Comparison of ENCODE assay signal across 11 cellular contexts in the genomic region with DNA sequence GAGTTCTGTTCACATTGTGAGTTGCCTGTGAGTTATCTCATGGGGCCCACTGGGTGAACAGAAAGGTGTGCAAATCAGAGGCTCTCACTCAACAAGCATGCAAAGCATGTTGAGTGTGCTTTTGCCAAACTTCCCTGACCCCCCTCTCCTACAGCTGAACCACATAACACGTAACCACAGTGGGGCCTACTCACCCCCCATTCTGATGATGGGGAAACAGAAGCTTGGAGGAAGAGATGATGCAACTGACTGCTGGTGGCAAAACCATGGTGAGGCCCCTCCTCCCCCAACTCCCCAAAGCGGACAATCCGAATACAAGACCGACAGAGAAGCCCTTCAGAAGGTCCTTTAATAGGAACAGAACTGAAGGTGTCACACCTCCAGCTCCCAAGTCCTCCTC. TPM values are rescaled to one million over a fixed set of nuclear protein-coding genes. Genes with fewer than 3 reads are reported as not detected.
DNase-seq lines count a peak whose midpoint lies in the region; ATAC-seq and TF ChIP-seq lines count a peak whose summit lies in the region.
"Had no signal": no experiment of that assay in that cellular context is flagged by ENCODE, and none has a peak within 500 bp of the region (broad histone marks: within the 10 kb centered on the region; RNA-seq: fewer than 3 reads in every experiment).

No MANE protein-coding gene starts in this region.

- TF ChIP-seq CTCF in choroid plexus epithelial cell (conservative IDR thresholded peaks at IDR 0.05; ENCODE audit: low read depth, low read length) (no peak), breast epithelium (IDR thresholded peaks at IDR 0.05) (no peak)

- H3K4me1 ChIP-seq in breast epithelium (no peaks in the 10 kb centered on the region), mesenchymal stem cell (ENCODE audit: control insufficient read depth, insufficient read depth, low read depth, low read length) (peaks cover 10% of the 10 kb centered on the region)

- no peak overlapping the region for H4K8ac ChIP-seq in mesenchymal stem cell (ENCODE audit: low read length)

- no peak overlapping the region for H3K4ac ChIP-seq in mesenchymal stem cell (ENCODE audit: low read depth in 1 of 2, low read length in 2 of 2)

- peak overlapping the region; percentile 64 for H3K27ac ChIP-seq in SK-N-MC
- H3K27ac ChIP-seq in breast epithelium, result no peak overlapping the region
- no peak overlapping the region for H3K27ac ChIP-seq in mesenchymal stem cell (ENCODE audit: low read length, poor library complexity, severe bottlenecking)

- H3K79me1 ChIP-seq in mesenchymal stem cell (replicated peaks; ENCODE audit: low read length, poor library complexity, severe bottlenecking), result peaks cover 36% of the 10 kb centered on the region

- no peak overlapping the region for H4K91ac ChIP-seq in mesenchymal stem cell (ENCODE audit: low read length)

- H3K9me3 ChIP-seq in SK-N-MC (ENCODE audit: low read depth, low read length), result no peaks in the 10 kb centered on the region
- no peaks in the 10 kb centered on the region for H3K9me3 ChIP-seq in breast epithelium
- H3K9me3 ChIP-seq in mesenchymal stem cell (ENCODE audit: control insufficient read depth, low read length), result no peaks in the 10 kb centered on the region

- H3K4me1 Mint-ChIP-seq in stimulated activated naive CD8-positive, alpha-beta T cell treated with anti-CD3 and anti-CD28 coated beads, Interleukin-15, amount 100 ng/mL, for 72 hours, result peaks cover 57% of the 10 kb centered on the region

- H3K14ac ChIP-seq in mesenchymal stem cell (ENCODE audit: low read length in 2 of 2), result no peak overlapping the region

- H3K27me3 Mint-ChIP-seq in stimulated activated naive CD8-positive, alpha-beta T cell treated with anti-CD3 and anti-CD28 coated beads, Interleukin-15, amount 100 ng/mL, for 72 hours, result no peaks in the 10 kb centered on the region

- peak overlapping the region; percentile 54 to 60 for H3K4me3 Mint-ChIP-seq in stimulated activated naive CD8-positive, alpha-beta T cell treated with anti-CD3 and anti-CD28 coated beads, Interleukin-15, amount 100 ng/mL, for 72 hours

- H3K23ac ChIP-seq in mesenchymal stem cell (ENCODE audit: low read length in 2 of 2), result no peak overlapping the region

- no peak overlapping the region for H2BK12ac ChIP-seq in mesenchymal stem cell (ENCODE audit: low read length in 2 of 2)

- peak overlapping the region; percentile 89 to 95 for H3K27ac Mint-ChIP-seq in stimulated activated naive CD8-positive, alpha-beta T cell treated with anti-CD3 and anti-CD28 coated beads, Interleukin-15, amount 100 ng/mL, for 72 hours

- no peak for ATAC-seq in left ventricle myocardium superior
- ATAC-seq in stimulated activated naive CD8-positive, alpha-beta T cell treated with anti-CD3 and anti-CD28 coated beads, Interleukin-15, amount 100 ng/mL, for 72 hours, result peak; percentile 63
- ATAC-seq: left cardiac atrium had no signal

- H2AFZ ChIP-seq in mesenchymal stem cell (ENCODE audit: low read depth, low read length), result no peak overlapping the region

- H3K36me3 ChIP-seq in SK-N-MC (ENCODE audit: insufficient read depth, low read length) (peaks cover 5% of the 10 kb centered on the region; the same call in 1 of the 2 replicates), breast epithelium (peaks cover 7% of the 10 kb centered on the region), mesenchymal stem cell (ENCODE audit: control insufficient read depth in 1 of 2, insufficient read depth in 2 of 2, low read depth in 1 of 2, low read length in 2 of 2) (peaks cover 28 to 52% of the 10 kb centered on the region in 2 experiments)

- no peaks in the 10 kb centered on the region for H3K27me3 ChIP-seq in breast epithelium
- no peaks in the 10 kb centered on the region for H3K27me3 ChIP-seq in mesenchymal stem cell (ENCODE audit: control insufficient read depth in 1 of 2, insufficient read depth in 1 of 2, low read length in 2 of 2)

- H2BK5ac ChIP-seq in mesenchymal stem cell (ENCODE audit: low read depth, low read length, poor library complexity, severe bottlenecking), result no peak overlapping the region

- H3K9ac ChIP-seq in SK-N-MC (ENCODE audit: insufficient read length) (no peak overlapping the region), mesenchymal stem cell (ENCODE audit: low read length) (no peak overlapping the region)

- peak; percentile 12 for DNase-seq in left ventricle myocardium superior
- DNase-seq in cardiac septum (ENCODE audit: low spot score), result no peak
- DNase-seq in SK-N-MC (ENCODE audit: low read depth, low spot score), result no peak
- DNase-seq in choroid plexus epithelial cell (ENCODE audit: low read depth), result peak; percentile 19
- peak; percentile 52 to 71 for DNase-seq in stimulated activated naive CD8-positive, alpha-beta T cell treated with anti-CD3 and anti-CD28 coated beads, Interleukin-15, amount 100 ng/mL, for 72 hours
- DNase-seq in pons (ENCODE audit: low spot score), result no peak
- no peak for DNase-seq in breast epithelium (ENCODE audit: low spot score in 2 of 2)
- DNase-seq in mesenchymal stem cell, result no peak
- DNase-seq: left cardiac atrium; occipital lobe; stimulated activated CD4-positive, alpha-beta T cell treated with anti-CD3 and anti-CD28 coated beads, Interleukin-15, amount 100 ng/mL, for 24 hours had no signal

- H3K4me3 ChIP-seq in SK-N-MC (no peak overlapping the region), choroid plexus epithelial cell (ENCODE audit: low read depth, low read length) (no peak overlapping the region), breast epithelium (no peak overlapping the region), mesenchymal stem cell (ENCODE audit: insufficient read depth in 1 of 2, low read depth in 1 of 2, low read length in 2 of 2) (no peak overlapping the region)

- no peak overlapping the region for H3K18ac ChIP-seq in mesenchymal stem cell (ENCODE audit: low read depth in 1 of 2, low read length in 2 of 2)

- no peak overlapping the region for H3K4me2 ChIP-seq in mesenchymal stem cell (ENCODE audit: low read length, poor library complexity, severe bottlenecking)

- 94% methylated on average over 4 of the region's 4 CpGs for WGBS in mesenchymal stem cell

- H2AK5ac ChIP-seq in mesenchymal stem cell (ENCODE audit: low read length, severe bottlenecking), result no peak overlapping the region

- intact Hi-C loops in left ventricle myocardium superior (cut with micrococcal nuclease), result no loop called here
- intact Hi-C loops in cardiac septum (cut with DNase I), result no loop called here
- intact Hi-C loops in breast epithelium (cut with DNase I; ENCODE audit: low total_unique reads), result no loop called here

- peaks cover 3 to 6% of the 10 kb centered on the region in 2 donors for H3K9me3 Mint-ChIP-seq in stimulated activated naive CD8-positive, alpha-beta T cell treated with anti-CD3 and anti-CD28 coated beads, Interleukin-15, amount 100 ng/mL, for 72 hours

- no peak for TF ChIP-seq POLR2A in breast epithelium (IDR thresholded peaks at IDR 0.05)

- no peak overlapping the region for H2BK15ac ChIP-seq in mesenchymal stem cell (ENCODE audit: low read depth, poor library complexity, severe bottlenecking)

- no peak overlapping the region for H2BK120ac ChIP-seq in mesenchymal stem cell (ENCODE audit: low read depth, low read length)

RNA-seq across cellular contexts. Expression of gene ZNF784, which starts 4.0 kb away (rescaled TPM):
- 13.4 TPM for total RNA-seq in left ventricle myocardium superior
- 10.9 TPM for total RNA-seq in cardiac septum
- 1 to 10 TPM; 2.6 to 6.7 (median 4.9) TPM for total RNA-seq in breast epithelium
- polyA plus RNA-seq in mesenchymal stem cell (2013, experiment 1 of 2), result 2.4 TPM
- polyA plus RNA-seq in mesenchymal stem cell (2013, experiment 2 of 2), result 2.5 TPM

RNA-seq across cellular contexts. Expression of gene ZNF865, which starts 15.0 kb away (rescaled TPM):
- total RNA-seq in left ventricle myocardium superior, result 21.8 TPM
- 15.7 TPM for total RNA-seq in cardiac septum
- 1 to 10 TPM; 3.2 to 5.0 (median 3.9) TPM for total RNA-seq in breast epithelium
- polyA plus RNA-seq in mesenchymal stem cell (2013, experiment 1 of 2), result 9.1 TPM
- 8.8 TPM for polyA plus RNA-seq in mesenchymal stem cell (2013, experiment 2 of 2)

RNA-seq across cellular contexts. Expression of gene ZNF524, which starts 20.3 kb away (rescaled TPM):
- total RNA-seq in left ventricle myocardium superior (17.0 TPM), cardiac septum (13.7 TPM), breast epithelium (10 to 100 TPM; 22.3 to 25.6 (median 25.4) TPM)
- polyA plus RNA-seq in mesenchymal stem cell (2013, experiment 1 of 2), result 8.4 TPM
- polyA plus RNA-seq in mesenchymal stem cell (2013, experiment 2 of 2), result 9.2 TPM

RNA-seq across cellular contexts. Expression of gene ZNF580, which starts 20.4 kb away (rescaled TPM):
- total RNA-seq in left ventricle myocardium superior (12.3 TPM), cardiac septum (29.0 TPM), breast epithelium (10 to 100 TPM; 21.0 to 24.3 (median 22.4) TPM)
- polyA plus RNA-seq in mesenchymal stem cell (2013, experiment 1 of 2), result 46.7 TPM
- 48.6 TPM for polyA plus RNA-seq in mesenchymal stem cell (2013, experiment 2 of 2)

RNA-seq across cellular contexts. Expression of gene FIZ1, which starts 21.1 kb away (rescaled TPM):
- total RNA-seq in left ventricle myocardium superior (16.3 TPM), cardiac septum (19.4 TPM), breast epithelium (1 to 10 TPM; 3.7 to 7.5 (median 6.1) TPM)
- polyA plus RNA-seq in mesenchymal stem cell (2013, experiment 1 of 2), result 8.5 TPM
- 8.9 TPM for polyA plus RNA-seq in mesenchymal stem cell (2013, experiment 2 of 2)

Comparison
In these comparisons a context has a peak if more than half of its experiments do, and no peak if none do; other contexts are left out.
1. DNase-seq: peak in left ventricle myocardium superior (single experiment), choroid plexus epithelial cell (single experiment) and stimulated activated naive CD8-positive, alpha-beta T cell treated with anti-CD3 and anti-CD28 coated beads, Interleukin-15, amount 100 ng/mL, for 72 hours (2 of 2); none in cardiac septum (single experiment), SK-N-MC (single experiment), pons (single experiment), breast epithelium (0 of 2) and mesenchymal stem cell (single experiment).